ENCODE assay signal across 28 cellular contexts in the genomic region with DNA sequence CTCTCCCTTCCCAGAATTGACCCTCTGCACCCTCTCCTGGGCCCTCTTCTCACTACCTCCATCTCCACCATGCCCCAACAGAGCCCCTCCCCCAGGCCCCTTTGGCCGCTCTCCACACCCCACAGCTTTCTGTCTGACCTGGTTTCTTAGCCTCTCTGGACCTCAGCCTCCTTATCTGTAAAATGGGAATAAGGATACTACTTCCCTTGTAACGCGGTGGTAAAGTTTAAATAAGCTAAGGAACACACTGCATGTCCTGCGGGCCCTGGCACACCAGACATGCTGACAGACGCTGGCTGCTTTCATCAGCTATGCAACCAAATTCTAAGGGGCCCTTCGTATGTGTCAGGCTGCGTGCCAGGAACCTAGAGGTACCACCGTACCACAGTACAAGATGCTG. TPM values are rescaled to one million over a fixed set of nuclear protein-coding genes. Genes with fewer than 3 reads are reported as not detected.
"Had no signal": no experiment of that assay in that cellular context is flagged by ENCODE, and none has a peak within 500 bp of the region (broad histone marks: within the 10 kb centered on the region; RNA-seq: fewer than 3 reads in every experiment).

No MANE protein-coding gene starts in this region.

- FAIRE-seq: endothelial cell of umbilical vein had no signal

- H3K27ac ChIP-seq: breast epithelium, uterus had no signal

- DNase-seq: activated CD4-positive, alpha-beta memory T cell treated with anti-CD3 and anti-CD28 coated beads, Interleukin-2, amount 10 ng/mL, durations not matched to agents 7 days and 5 days; activated CD4-positive, alpha-beta T cell treated with anti-CD3 and anti-CD28 coated beads, Interleukin-2, amount 10 ng/mL, durations not matched to agents 7 days and 5 days; activated CD4-positive, CD25-positive, alpha-beta regulatory T cell treated with anti-CD3 and anti-CD28 coated beads, Interleukin-2, amount 50 U/mL, for 72 hours; activated CD8-positive, alpha-beta memory T cell treated with anti-CD3 and anti-CD28 coated beads, Interleukin-2, amount 50 U/mL, for 48 hours; activated gamma-delta T cell treated with Interleukin-2 at 50 U/mL for 16 hours; activated naive CD4-positive, alpha-beta T cell treated with anti-CD3 and anti-CD28 coated beads, Interleukin-2, amount 50 U/mL, for 16 hours; activated T-cell treated with anti-CD3 and anti-CD28 coated beads, Interleukin-2, amount 50 U/mL, for 24 hours; amygdala; central memory CD4-positive, alpha-beta T cell; hypothalamus; kidney glomerular epithelial cell; occipital lobe; right cardiac atrium; stimulated activated CD4-positive, alpha-beta T cell treated with anti-CD3 and anti-CD28 coated beads, Interleukin-2, amount 100 ng/mL, for 48 hours; stimulated activated naive CD4-positive, alpha-beta T cell treated with Interleukin-2 at 50 U/mL for 16 hours; T-helper 17 cell; T1000; uterus had no signal

- H3K27me3 ChIP-seq: breast epithelium, transverse colon, uterus had no signal

- H3K4me1 ChIP-seq: breast epithelium, uterus had no signal

- H3K4me3 ChIP-seq: breast epithelium, mucosa of descending colon, transverse colon, uterus had no signal

- ATAC-seq: natural killer cell treated with Interleukin-12 subunit alpha and Interleukin-12 subunit beta and Interleukin-15 and Interleukin-18, amount 100 ng/mL, for 72 hours; T-helper 17 cell had no signal

- H3K36me3 ChIP-seq: breast epithelium, transverse colon, uterus had no signal

- H3K9me3 ChIP-seq: breast epithelium, mucosa of descending colon, transverse colon, uterus had no signal

RNA-seq across cellular contexts. Expression of gene SLC51A, which starts 0.8 kb away (rescaled TPM):
- total RNA-seq: activated CD4-positive, alpha-beta memory T cell treated with anti-CD3 and anti-CD28 coated beads, Interleukin-2, amount 10 ng/mL, durations not matched to agents 7 days and 5 days; activated CD4-positive, alpha-beta T cell treated with anti-CD3 and anti-CD28 coated beads, Interleukin-2, amount 10 ng/mL, durations not matched to agents 7 days and 5 days; breast epithelium; endothelial cell of umbilical vein; fibroblast of lung; fibroblast of villous mesenchyme; lung microvascular endothelial cell; myocyte; natural killer cell treated with Interleukin-12 subunit alpha and Interleukin-12 subunit beta and Interleukin-15 and Interleukin-18, amount 100 ng/mL, for 72 hours; occipital lobe; T-helper 17 cell had no signal
- polyA plus RNA-seq: endothelial cell of umbilical vein, fibroblast of lung had no signal

RNA-seq across cellular contexts. Expression of gene ZDHHC19, which starts 4.3 kb away (rescaled TPM):
- total RNA-seq: activated CD4-positive, alpha-beta T cell treated with anti-CD3 and anti-CD28 coated beads, Interleukin-2, amount 10 ng/mL, durations not matched to agents 7 days and 5 days; breast epithelium; endothelial cell of umbilical vein; fibroblast of lung; fibroblast of villous mesenchyme; lung microvascular endothelial cell; mucosa of descending colon; myocyte; occipital lobe; right cardiac atrium; T-helper 17 cell; temporal lobe; transverse colon had no signal
- polyA plus RNA-seq: endothelial cell of umbilical vein, fibroblast of lung had no signal
